Comparison of ENCODE assay signal across 8 cellular contexts in genomic region chr5:3019045-3019444, GRCh38.
"Had no signal": no experiment of that assay in that cellular context is flagged by ENCODE, and none has a peak within 500 bp of the region (broad histone marks: within the 10 kb centered on the region; RNA-seq: fewer than 3 reads in every experiment).

No MANE protein-coding gene starts in this region.

- ATAC-seq: HepG2 had no signal

- H3K4me3 Mint-ChIP-seq: H9, IgD-negative memory B cell had no signal

- H3K9me3 Mint-ChIP-seq: H9 had no signal

- H3K9ac ChIP-seq: GM23248 had no signal

- H3K4me1 Mint-ChIP-seq: IgD-negative memory B cell had no signal

- H3K27me3 Mint-ChIP-seq: IgD-negative memory B cell had no signal

- H3K27ac ChIP-seq: GM23248, HL-60 had no signal

- DNase-seq: GM23248, GOT3, H9, HCEC 1CT, KBM-7 had no signal

- H3K4me3 ChIP-seq: GM23248 had no signal
